In the genomic region with DNA sequence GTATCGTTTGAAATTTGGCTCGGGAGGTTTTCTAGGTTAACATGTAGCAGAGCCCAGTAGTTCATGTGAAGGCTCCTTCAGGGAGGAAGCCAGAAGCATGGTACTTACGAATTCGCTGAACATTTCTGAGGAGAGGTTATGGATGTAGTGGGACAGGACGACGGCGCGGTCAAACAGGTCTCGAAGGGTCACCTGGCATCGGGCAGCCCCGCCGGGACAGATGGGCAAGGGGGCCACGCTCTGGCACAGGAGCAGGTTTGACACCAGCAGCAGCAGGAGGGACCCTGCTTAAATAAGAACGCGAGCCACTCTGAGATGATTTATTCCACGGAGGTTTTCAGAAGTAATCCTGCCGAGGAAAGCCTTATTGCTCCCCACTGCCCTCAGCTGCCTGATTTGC, we compare ENCODE assay signal across 24 cellular contexts. TPM values are rescaled to one million over a fixed set of nuclear protein-coding genes. Genes with fewer than 3 reads are reported as not detected.
"Had no signal": no experiment of that assay in that cellular context is flagged by ENCODE, and none has a peak within 500 bp of the region (broad histone marks: within the 10 kb centered on the region; RNA-seq: fewer than 3 reads in every experiment).

No MANE protein-coding gene starts in this region.

- H3K27me3 ChIP-seq: brain microvascular endothelial cell, esophagus squamous epithelium, ovary, stomach had no signal

- H3K4me3 ChIP-seq: coronary artery, esophagus squamous epithelium, ovary, stomach, thoracic aorta had no signal

- H3K9me3 ChIP-seq: esophagus squamous epithelium, ovary, stomach, thoracic aorta had no signal

- H3K36me3 Mint-ChIP-seq: activated naive CD8-positive, alpha-beta T cell had no signal

- H3K27ac ChIP-seq: brain microvascular endothelial cell, coronary artery, esophagus squamous epithelium, ovary, stomach, thoracic aorta had no signal

- H3K9me3 Mint-ChIP-seq: activated B cell treated with CpG ODN at 0.5 μM for 24 hours; activated CD4-positive, alpha-beta T cell treated with anti-CD3 and anti-CD28 coated beads, Interleukin-2, amount 10 ng/mL, durations not matched to agents 24 days and 14 days had no signal

- H3K27ac Mint-ChIP-seq: activated B cell treated with CpG ODN at 0.5 μM for 24 hours; activated CD4-positive, alpha-beta T cell treated with anti-CD3 and anti-CD28 coated beads, Interleukin-2, amount 10 ng/mL, durations not matched to agents 24 days and 14 days; activated naive CD8-positive, alpha-beta T cell; activated T-cell treated with anti-CD3 and anti-CD28 coated beads, Interleukin-2, amount 50 U/mL, for 72 hours had no signal

- H3K27me3 Mint-ChIP-seq: activated B cell treated with CpG ODN at 0.5 μM for 24 hours; activated CD4-positive, alpha-beta T cell treated with anti-CD3 and anti-CD28 coated beads, Interleukin-2, amount 10 ng/mL, durations not matched to agents 24 days and 14 days; central memory CD8-positive, alpha-beta T cell had no signal

- H3K4me1 ChIP-seq: esophagus squamous epithelium had no signal

- DNase-seq: activated B cell treated with CpG ODN at 0.5 μM for 24 hours; activated CD4-positive, alpha-beta T cell treated with anti-CD3 and anti-CD28 coated beads, Interleukin-2, amount 10 ng/mL, durations not matched to agents 24 days and 14 days; activated CD8-positive, alpha-beta memory T cell treated with anti-CD3 and anti-CD28 coated beads, Interleukin-2, amount 50 U/mL, for 48 hours; activated gamma-delta T cell treated with Interleukin-2 at 50 U/mL for 16 hours; activated T-cell treated with anti-CD3 and anti-CD28 coated beads, Interleukin-2, amount 50 U/mL, for 72 hours; brain microvascular endothelial cell; effector CD4-positive, alpha-beta T cell; esophagus squamous epithelium; kidney glomerular epithelial cell; ovary; stimulated activated CD4-positive, alpha-beta T cell treated with anti-CD3 and anti-CD28 coated beads, Interleukin-1b, Interleukin-23, amount 100 ng/mL, for 48 hours; stomach had no signal

- H3K36me3 ChIP-seq: brain microvascular endothelial cell, esophagus squamous epithelium, ovary, stomach, thoracic aorta had no signal

- H3K4me3 Mint-ChIP-seq: activated B cell treated with CpG ODN at 0.5 μM for 24 hours; activated CD4-positive, alpha-beta T cell treated with anti-CD3 and anti-CD28 coated beads, Interleukin-2, amount 10 ng/mL, durations not matched to agents 24 days and 14 days; activated naive CD8-positive, alpha-beta T cell; activated T-cell treated with anti-CD3 and anti-CD28 coated beads, Interleukin-2, amount 50 U/mL, for 72 hours; central memory CD8-positive, alpha-beta T cell had no signal

- H3K4me1 Mint-ChIP-seq: activated B cell treated with CpG ODN at 0.5 μM for 24 hours; activated CD4-positive, alpha-beta T cell treated with anti-CD3 and anti-CD28 coated beads, Interleukin-2, amount 10 ng/mL, durations not matched to agents 24 days and 14 days; central memory CD8-positive, alpha-beta T cell had no signal

- ATAC-seq: activated T-cell treated with anti-CD3 and anti-CD28 coated beads, Interleukin-2, amount 50 U/mL, for 72 hours; sciatic nerve had no signal

RNA-seq across cellular contexts. Expression of a gene that starts 2.5 kb away (rescaled TPM):
- total RNA-seq: activated B cell treated with CpG ODN at 0.5 μM for 24 hours; activated CD4-positive, alpha-beta T cell treated with anti-CD3 and anti-CD28 coated beads, Interleukin-2, amount 10 ng/mL, durations not matched to agents 24 days and 14 days; endothelial cell of umbilical vein; esophagus squamous epithelium; fibroblast of villous mesenchyme; lower leg skin; pulmonary artery endothelial cell; stomach; T-helper 2 cell treated with Interferon-gamma antibody and Interleukin-4, amounts not matched to agents 100 ng/mL and 5 ng/mL, for 36 hours; thoracic aorta; ureter had no signal
- polyA plus RNA-seq: endothelial cell of umbilical vein, neural cell, stomach had no signal
